In the genomic region with DNA sequence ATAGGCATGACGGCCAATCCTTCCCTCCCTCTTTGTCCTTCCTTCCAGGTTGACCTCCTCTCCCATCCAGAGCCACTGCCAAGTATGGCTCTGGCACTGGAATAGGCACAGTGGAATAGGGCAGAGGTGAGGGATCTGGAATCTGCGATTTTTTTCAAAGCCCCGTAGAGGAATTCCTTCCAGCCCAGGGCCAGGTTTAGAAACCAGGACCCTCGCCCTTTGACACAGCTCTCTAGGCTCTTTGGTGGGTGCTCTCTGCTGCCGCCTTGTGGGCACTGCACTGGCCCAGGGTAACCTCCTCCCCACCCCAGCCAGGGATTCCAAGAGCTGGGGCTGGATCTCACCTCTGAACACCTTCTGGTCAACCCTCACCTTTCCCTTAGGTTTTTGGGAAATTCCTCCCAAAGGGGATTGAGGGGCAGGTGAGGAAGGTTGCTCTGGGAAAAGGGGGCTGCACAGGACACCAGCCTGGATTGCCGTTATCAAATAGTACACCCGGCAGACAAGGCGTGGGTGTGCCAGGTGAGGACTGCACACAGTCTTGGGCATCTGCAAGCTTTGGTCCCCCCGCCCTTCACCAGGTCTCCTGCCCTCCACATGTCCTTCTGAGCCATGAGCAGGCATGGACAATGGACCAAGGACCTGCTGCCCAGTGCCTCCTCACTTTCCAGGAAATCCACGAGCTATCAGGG, we compare ENCODE assay signal across 8 cellular contexts. TPM values are rescaled to one million over a fixed set of nuclear protein-coding genes. Genes with fewer than 3 reads are reported as not detected.
DNase-seq lines count a peak whose midpoint lies in the region; ATAC-seq and TF ChIP-seq lines count a peak whose summit lies in the region.

No MANE protein-coding gene starts in this region.

- no peak for TF ChIP-seq POLR2A in right lobe of liver (IDR thresholded peaks at IDR 0.05)

- TF ChIP-seq CTCF in DOHH2 (IDR thresholded peaks at IDR 0.05; ENCODE audit: low read depth, low read length, poor library complexity, severe bottlenecking) (peak; percentile 97), WI38 (IDR thresholded peaks at IDR 0.05; ENCODE audit: low read depth, low read length) (peak; percentile 98), right lobe of liver (IDR thresholded peaks at IDR 0.05) (peak; percentile 74 to 92 (median 87))

- intact Hi-C loops in right lobe of liver (cut with DNase I): no loop called here

- H3K9me3 ChIP-seq in DOHH2 (ENCODE audit: control insufficient read depth, insufficient read depth, low read length) (no peaks in the 10 kb centered on the region), right lobe of liver (no peaks in the 10 kb centered on the region)

- H3K27me3 ChIP-seq in DOHH2 (ENCODE audit: control insufficient read depth, low read length): peaks cover 19% of the 10 kb centered on the region
- no peaks in the 10 kb centered on the region for H3K27me3 ChIP-seq in right lobe of liver

- peak; percentile 71 to 80 (median 72) for ATAC-seq in right lobe of liver
- no peak for ATAC-seq in GM18519 (IDR thresholded peaks at IDR 0.05; ENCODE audit: low FRiP score, unreplicated experiment)
- ATAC-seq in HG03565 (IDR thresholded peaks at IDR 0.05; ENCODE audit: unreplicated experiment): no peak

- DNase-seq in Kasumi-1 (lab: John Stamatoyannopoulos, UW): peak; percentile 58 to 74
- peak; percentile 59 for DNase-seq in central memory CD4-positive, alpha-beta T cell
- DNase-seq in right lobe of liver: peak in 1 of 3 donors; percentile 71
- DNase-seq in stimulated activated CD8-positive, alpha-beta memory T cell treated with anti-CD3 and anti-CD28 coated beads, Interleukin-15, amount 100 ng/mL, for 4 hours (ENCODE audit: low read depth in 2 of 2): peak; percentile 21 to 39

- H4K20me1 ChIP-seq in DOHH2 (ENCODE audit: control insufficient read depth, insufficient read depth, low read depth, low read length): peaks cover 5% of the 10 kb centered on the region; the same call in 1 of the 2 replicates

- H3K4me1 ChIP-seq in DOHH2 (ENCODE audit: control insufficient read depth, low read length) (peaks cover 44% of the 10 kb centered on the region), right lobe of liver (no peaks in the 10 kb centered on the region)

- no peaks in the 10 kb centered on the region for H3K9me2 ChIP-seq in DOHH2 (replicated peaks; ENCODE audit: control insufficient read depth, low read length)

- H3K27ac ChIP-seq in DOHH2 (ENCODE audit: low read depth, low read length) (no peak overlapping the region), right lobe of liver (no peak overlapping the region)

- H3K79me2 ChIP-seq in DOHH2 (ENCODE audit: control insufficient read depth, low read length): no peaks in the 10 kb centered on the region

- no peaks in the 10 kb centered on the region for H3K36me3 ChIP-seq in DOHH2 (ENCODE audit: control insufficient read depth, low read length)
- H3K36me3 ChIP-seq in right lobe of liver: no peaks in the 10 kb centered on the region

- no peak overlapping the region for H3K4me3 ChIP-seq in DOHH2 (ENCODE audit: low read length)
- H3K4me3 ChIP-seq in WI38 (ENCODE audit: low read depth, low read length): no peak overlapping the region
- no peak overlapping the region for H3K4me3 ChIP-seq in right lobe of liver

- no peak overlapping the region for H3K4me2 ChIP-seq in DOHH2 (ENCODE audit: low read length)

- 70% methylated on average over 5 of the region's 10 CpGs for WGBS in right lobe of liver (ENCODE audit: insufficient coverage, low coverage, low lambda C conversion rate, missing lambda C conversion rate)

- H3F3A ChIP-seq in DOHH2 (ENCODE audit: control insufficient read depth, insufficient read depth): no peaks in the 10 kb centered on the region

RNA-seq across cellular contexts. Expression of a gene that starts 22.8 kb away (rescaled TPM):
- total RNA-seq in right lobe of liver: under 1 TPM in 1 of 6 experiments, not detected in 5; 0.05 TPM

Comparison
In these comparisons a context has a peak if more than half of its experiments do, and no peak if none do; other contexts are left out.
1. ATAC-seq: peak in right lobe of liver (4 of 4); none in GM18519 (single experiment) and HG03565 (single experiment).
2. Peak in every context shown above with its lines, with median percentiles within 50 percentile points of each other: CTCF ChIP-seq.